Comparison of ENCODE assay signal across 17 cellular contexts in the genomic region with DNA sequence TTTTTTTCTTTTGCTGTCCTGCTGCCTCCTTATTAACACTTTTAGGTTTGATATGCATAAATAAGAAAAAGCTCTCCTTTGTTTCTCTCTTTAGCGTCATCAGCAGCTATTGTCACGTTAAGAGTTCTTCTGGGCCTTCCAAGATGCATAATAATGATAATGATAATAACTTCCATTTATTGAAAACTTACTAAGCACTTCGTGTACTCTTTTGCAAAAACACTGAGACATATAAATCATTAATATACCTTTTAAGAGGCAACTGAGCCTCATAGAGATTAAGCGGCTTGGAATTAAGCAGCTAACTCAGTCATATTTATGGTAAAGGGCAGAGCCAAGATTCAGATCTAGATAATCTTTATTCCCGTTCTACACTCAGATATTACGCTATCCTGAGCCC.
DNase-seq lines count a peak whose midpoint lies in the region; FAIRE-seq and TF ChIP-seq lines count a peak whose summit lies in the region.
"Had no signal": no experiment of that assay in that cellular context is flagged by ENCODE, and none has a peak within 500 bp of the region (broad histone marks: within the 10 kb centered on the region; RNA-seq: fewer than 3 reads in every experiment).

No MANE protein-coding gene starts in this region.

- WGBS in endodermal cell (ENCODE audit: insufficient coverage in 1 of 2, insufficient read length in 1 of 2), 2 experiments, result 61 to 87% methylated on average over 3 to 6 of the region's 6 CpGs

- DNase-seq in HAP-1 (ENCODE audit: low spot score in 2 of 2) (peak; percentile 22 to 94), SK-N-MC (ENCODE audit: low read depth, low spot score) (peak; percentile 50), endodermal cell (no peak), NCI-H510A (lab: John Stamatoyannopoulos, UW) (no peak), erythroblast (lab: John Stamatoyannopoulos, UW) (no peak), MV-4-11 (lab: John Stamatoyannopoulos, UW) (no peak), HTR-8/SVneo (ENCODE audit: insufficient read length, low spot score) (no peak)
- DNase-seq: C1 segment of cervical spinal cord; CD4-positive, alpha-beta memory T cell; COR-L47; DMS153; DND-41; GM23248 had no signal

- H3K4me3 Mint-ChIP-seq in endodermal cell, result no peak overlapping the region
- H3K4me3 Mint-ChIP-seq: CD4-positive, alpha-beta memory T cell had no signal

- H3K36me3 Mint-ChIP-seq in endodermal cell (ENCODE audit: low read depth), result peaks cover 22% of the 10 kb centered on the region
- H3K36me3 Mint-ChIP-seq: CD4-positive, alpha-beta memory T cell had no signal

- H3K36me3 ChIP-seq in HAP-1 (replicated peaks) (no peaks in the 10 kb centered on the region), SK-N-MC (ENCODE audit: insufficient read depth, low read length) (no peaks in the 10 kb centered on the region), endodermal cell (ENCODE audit: control insufficient read depth, insufficient read depth, low read length) (peaks cover 21% of the 10 kb centered on the region)

- no peak for TF ChIP-seq POLR2A in erythroblast (IDR thresholded peaks at IDR 0.05; ENCODE audit: low read length)

- no peaks in the 10 kb centered on the region for H3K9me3 Mint-ChIP-seq in endodermal cell

- H3K27ac Mint-ChIP-seq in endodermal cell, result peak overlapping the region; percentile 63
- H3K27ac Mint-ChIP-seq: CD4-positive, alpha-beta memory T cell had no signal

- no peaks in the 10 kb centered on the region for H3K27me3 ChIP-seq in HAP-1 (ENCODE audit: low read depth)
- H3K27me3 ChIP-seq in endodermal cell (ENCODE audit: control insufficient read depth, insufficient read depth, low read length, poor library complexity, severe bottlenecking), result no peaks in the 10 kb centered on the region

- H3K4me1 ChIP-seq in HAP-1, result peaks cover 46% of the 10 kb centered on the region
- H3K4me1 ChIP-seq in endodermal cell (ENCODE audit: control insufficient read depth, insufficient read depth, low read length), result peaks cover 2% of the 10 kb centered on the region

- H3K27ac ChIP-seq in SK-N-MC (peak overlapping the region; percentile 22; the same call in 1 of the 2 replicates), endodermal cell (ENCODE audit: low read depth, low read length) (no peak overlapping the region)
- H3K27ac ChIP-seq: GM23248 had no signal

- H3K9me3 ChIP-seq in HAP-1 (no peaks in the 10 kb centered on the region), SK-N-MC (ENCODE audit: low read depth, low read length) (no peaks in the 10 kb centered on the region), endodermal cell (ENCODE audit: control insufficient read depth, low read length) (no peaks in the 10 kb centered on the region)

- H3K4me3 ChIP-seq in HAP-1 (no peak overlapping the region), SK-N-MC (peak overlapping the region; percentile 37; the same call in 1 of the 2 replicates), endodermal cell (ENCODE audit: low read length) (no peak overlapping the region)
- H3K4me3 ChIP-seq: GM12878, GM23248 had no signal

- no peak for TF ChIP-seq CTCF in endodermal cell (conservative IDR thresholded peaks at IDR 0.05)

- H3K27me3 Mint-ChIP-seq in endodermal cell (ENCODE audit: insufficient read depth), result no peaks in the 10 kb centered on the region
- H3K27me3 Mint-ChIP-seq: CD4-positive, alpha-beta memory T cell had no signal

- no peak for FAIRE-seq in HTR-8/SVneo (lab: Jason Lieb, UNC)
- FAIRE-seq: G401.6, GM12878, GM19239, H54 had no signal

- H3K4me1 Mint-ChIP-seq in endodermal cell, result peaks cover 53% of the 10 kb centered on the region
- H3K4me1 Mint-ChIP-seq: CD4-positive, alpha-beta memory T cell had no signal

- H3K9ac ChIP-seq in SK-N-MC (ENCODE audit: insufficient read length), result no peak overlapping the region
- no peak overlapping the region for H3K9ac ChIP-seq in endodermal cell (ENCODE audit: extremely low read depth, low read length, poor library complexity, severe bottlenecking)
- H3K9ac ChIP-seq: GM23248 had no signal

- in situ Hi-C loops in HAP-1 (cut with MboI; ENCODE audit: low sequenced_read_pairs), result no loop called here

Comparison
In these comparisons a context has a peak if more than half of its experiments do, and no peak if none do; other contexts are left out.
1. DNase-seq: peak in HAP-1 (2 of 2) and SK-N-MC (single experiment); none in endodermal cell (single experiment), NCI-H510A (single experiment), erythroblast (0 of 2), MV-4-11 (single experiment) and HTR-8/SVneo (single experiment).